11 cellular contexts compared by ENCODE assay signal in genomic region chr16:77132051-77132618, GRCh38.
"Had no signal": no experiment of that assay in that cellular context is flagged by ENCODE, and none has a peak within 500 bp of the region (broad histone marks: within the 10 kb centered on the region; RNA-seq: fewer than 3 reads in every experiment).

No MANE protein-coding gene starts in this region.

- ATAC-seq: GM23338, HCT116 had no signal

- H2AFZ ChIP-seq: GM23248, GM23338 had no signal

- DNase-seq: GM23248, GOT3, H7, H9, HCEC 1CT, HFFc6 had no signal

- FAIRE-seq: H1, H54 had no signal

- H3K36me3 ChIP-seq: HAP-1 had no signal

- H3K9me3 ChIP-seq: HAP-1 had no signal

- H3K4me2 ChIP-seq: GM23338 had no signal

- H3K9ac ChIP-seq: GM23248 had no signal

- H3K4me3 ChIP-seq: GM23248, GM23338, HAP-1 had no signal

- H3K27ac ChIP-seq: GM23248 had no signal

- H3K4me1 ChIP-seq: HAP-1 had no signal
